In the genomic region with DNA sequence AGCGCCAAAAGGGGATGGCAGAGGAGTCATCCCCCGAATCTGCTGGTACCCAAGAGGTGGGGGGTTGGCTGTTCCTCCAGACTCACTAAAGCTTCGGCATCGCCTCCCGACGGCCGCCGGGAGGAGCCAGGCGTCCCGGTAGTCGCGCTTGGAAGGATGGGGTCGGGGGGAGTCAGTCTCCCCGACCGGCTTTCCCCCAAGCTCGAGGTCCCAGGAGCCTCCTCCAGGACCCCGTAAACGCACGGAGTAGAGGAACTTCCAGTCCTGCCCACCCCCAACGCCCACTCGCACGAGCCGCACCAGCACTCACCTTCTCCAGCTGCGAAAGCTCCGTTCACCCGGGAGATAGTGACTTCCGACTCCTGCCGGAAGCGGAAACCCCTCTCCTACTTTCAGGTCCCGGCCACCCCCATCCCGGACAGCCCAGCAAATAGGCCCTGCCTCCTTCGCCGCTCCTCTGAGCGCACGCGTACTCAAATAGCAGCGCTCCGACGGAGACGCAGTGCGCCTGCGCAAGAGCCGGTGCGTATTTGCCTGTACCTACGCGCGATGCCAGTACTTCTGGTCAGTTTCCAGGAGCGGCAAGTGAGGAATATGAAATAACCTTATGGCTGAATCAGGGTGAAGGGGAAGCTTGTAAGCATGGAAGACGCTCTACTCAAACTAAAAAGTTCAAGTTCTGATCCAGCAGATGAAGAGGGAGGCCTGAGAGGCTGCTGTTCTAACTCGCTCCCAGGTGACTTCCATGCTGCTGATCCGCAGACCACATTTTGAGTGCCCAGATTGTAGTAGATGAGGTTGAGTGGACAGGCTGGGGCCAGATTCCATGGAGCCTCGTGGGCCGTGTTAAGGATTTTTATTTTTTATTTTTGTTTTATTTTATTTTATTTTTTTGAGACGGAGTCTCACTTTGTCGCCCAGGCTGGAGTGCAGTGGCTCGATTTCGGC, we compare ENCODE assay signal across 1 cellular context.
A peak's percentile ranks its signal among the peaks of the same experiment; 100 is the strongest.
TF ChIP-seq lines count a peak whose summit lies in the region.

A gene (minus strand): TSS at position 350 of the 948 bp plus-strand sequence. CDS start 4,883 bp downstream, outside the sequence.

TF ChIP-seq in K562, 482 proteins besides CTCF, POLR2A, EP300 and RAD21 (continued from another document and continues in another):
- peak; percentile 74 for TF ChIP-seq RBBP5 (IDR thresholded peaks at IDR 0.05; ENCODE audit: borderline replicate concordance, insufficient read depth, low read length, poor library complexity, severe bottlenecking)
- TF ChIP-seq, protein P1, sequence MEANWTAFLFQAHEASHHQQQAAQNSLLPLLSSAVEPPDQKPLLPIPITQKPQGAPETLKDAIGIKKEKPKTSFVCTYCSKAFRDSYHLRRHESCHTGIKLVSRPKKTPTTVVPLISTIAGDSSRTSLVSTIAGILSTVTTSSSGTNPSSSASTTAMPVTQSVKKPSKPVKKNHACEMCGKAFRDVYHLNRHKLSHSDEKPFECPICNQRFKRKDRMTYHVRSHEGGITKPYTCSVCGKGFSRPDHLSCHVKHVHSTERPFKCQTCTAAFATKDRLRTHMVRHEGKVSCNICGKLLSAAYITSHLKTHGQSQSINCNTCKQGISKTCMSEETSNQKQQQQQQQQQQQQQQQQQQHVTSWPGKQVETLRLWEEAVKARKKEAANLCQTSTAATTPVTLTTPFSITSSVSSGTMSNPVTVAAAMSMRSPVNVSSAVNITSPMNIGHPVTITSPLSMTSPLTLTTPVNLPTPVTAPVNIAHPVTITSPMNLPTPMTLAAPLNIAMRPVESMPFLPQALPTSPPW (CRISPR knock-in tag; IDR thresholded peaks at IDR 0.05) = peak; percentile 70; the same call in 1 of the 2 replicates
- TF ChIP-seq PHF21A (IDR thresholded peaks at IDR 0.05; ENCODE audit: borderline replicate concordance, low read depth) = peak; percentile 81
- no peak for TF ChIP-seq ZNF146 (CRISPR knock-in tag; IDR thresholded peaks at IDR 0.05; ENCODE audit: unreplicated experiment)
- peak; percentile 83 for TF ChIP-seq KDM5B (IDR thresholded peaks at IDR 0.05; ENCODE audit: insufficient replicate concordance, low read depth, low read length)
- TF ChIP-seq, protein P2, sequence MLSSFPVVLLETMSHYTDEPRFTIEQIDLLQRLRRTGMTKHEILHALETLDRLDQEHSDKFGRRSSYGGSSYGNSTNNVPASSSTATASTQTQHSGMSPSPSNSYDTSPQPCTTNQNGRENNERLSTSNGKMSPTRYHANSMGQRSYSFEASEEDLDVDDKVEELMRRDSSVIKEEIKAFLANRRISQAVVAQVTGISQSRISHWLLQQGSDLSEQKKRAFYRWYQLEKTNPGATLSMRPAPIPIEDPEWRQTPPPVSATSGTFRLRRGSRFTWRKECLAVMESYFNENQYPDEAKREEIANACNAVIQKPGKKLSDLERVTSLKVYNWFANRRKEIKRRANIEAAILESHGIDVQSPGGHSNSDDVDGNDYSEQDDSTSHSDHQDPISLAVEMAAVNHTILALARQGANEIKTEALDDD (IDR thresholded peaks at IDR 0.05) = no peak
- peak; percentile 70 for TF ChIP-seq HDAC2 (IDR thresholded peaks at IDR 0.05)
- TF ChIP-seq TOE1 (IDR thresholded peaks at IDR 0.05; ENCODE audit: borderline replicate concordance) = no peak
- peak; percentile 54; the same call in 1 of the 2 replicates for TF ChIP-seq TOE1 (CRISPR knock-in tag; IDR thresholded peaks at IDR 0.05; ENCODE audit: borderline replicate concordance, low read depth)
- TF ChIP-seq, protein P3, sequence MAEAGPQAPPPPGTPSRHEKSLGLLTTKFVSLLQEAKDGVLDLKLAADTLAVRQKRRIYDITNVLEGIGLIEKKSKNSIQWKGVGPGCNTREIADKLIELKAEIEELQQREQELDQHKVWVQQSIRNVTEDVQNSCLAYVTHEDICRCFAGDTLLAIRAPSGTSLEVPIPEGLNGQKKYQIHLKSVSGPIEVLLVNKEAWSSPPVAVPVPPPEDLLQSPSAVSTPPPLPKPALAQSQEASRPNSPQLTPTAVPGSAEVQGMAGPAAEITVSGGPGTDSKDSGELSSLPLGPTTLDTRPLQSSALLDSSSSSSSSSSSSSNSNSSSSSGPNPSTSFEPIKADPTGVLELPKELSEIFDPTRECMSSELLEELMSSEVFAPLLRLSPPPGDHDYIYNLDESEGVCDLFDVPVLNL (CRISPR knock-in tag; IDR thresholded peaks at IDR 0.05; ENCODE audit: low read depth) = peak; percentile 63; the same call in 1 of the 2 replicates
- TF ChIP-seq ZNF3 (CRISPR knock-in tag; IDR thresholded peaks at IDR 0.05) = no peak
- TF ChIP-seq, protein P4, sequence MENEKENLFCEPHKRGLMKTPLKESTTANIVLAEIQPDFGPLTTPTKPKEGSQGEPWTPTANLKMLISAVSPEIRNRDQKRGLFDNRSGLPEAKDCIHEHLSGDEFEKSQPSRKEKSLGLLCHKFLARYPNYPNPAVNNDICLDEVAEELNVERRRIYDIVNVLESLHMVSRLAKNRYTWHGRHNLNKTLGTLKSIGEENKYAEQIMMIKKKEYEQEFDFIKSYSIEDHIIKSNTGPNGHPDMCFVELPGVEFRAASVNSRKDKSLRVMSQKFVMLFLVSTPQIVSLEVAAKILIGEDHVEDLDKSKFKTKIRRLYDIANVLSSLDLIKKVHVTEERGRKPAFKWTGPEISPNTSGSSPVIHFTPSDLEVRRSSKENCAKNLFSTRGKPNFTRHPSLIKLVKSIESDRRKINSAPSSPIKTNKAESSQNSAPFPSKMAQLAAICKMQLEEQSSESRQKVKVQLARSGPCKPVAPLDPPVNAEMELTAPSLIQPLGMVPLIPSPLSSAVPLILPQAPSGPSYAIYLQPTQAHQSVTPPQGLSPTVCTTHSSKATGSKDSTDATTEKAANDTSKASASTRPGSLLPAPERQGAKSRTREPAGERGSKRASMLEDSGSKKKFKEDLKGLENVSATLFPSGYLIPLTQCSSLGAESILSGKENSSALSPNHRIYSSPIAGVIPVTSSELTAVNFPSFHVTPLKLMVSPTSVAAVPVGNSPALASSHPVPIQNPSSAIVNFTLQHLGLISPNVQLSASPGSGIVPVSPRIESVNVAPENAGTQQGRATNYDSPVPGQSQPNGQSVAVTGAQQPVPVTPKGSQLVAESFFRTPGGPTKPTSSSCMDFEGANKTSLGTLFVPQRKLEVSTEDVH (IDR thresholded peaks at IDR 0.05; ENCODE audit: low read depth, partially characterized antibody) = peak; percentile 88
- no peak; the same call in 1 of the 2 replicates for TF ChIP-seq CREB1 (IDR thresholded peaks at IDR 0.05)
- 0 out of 2 replicates have a peak, but pooled peaks have one; percentile 38 for TF ChIP-seq CREB1 (CRISPR knock-in tag; IDR thresholded peaks at IDR 0.05)
- TF ChIP-seq, protein P5, sequence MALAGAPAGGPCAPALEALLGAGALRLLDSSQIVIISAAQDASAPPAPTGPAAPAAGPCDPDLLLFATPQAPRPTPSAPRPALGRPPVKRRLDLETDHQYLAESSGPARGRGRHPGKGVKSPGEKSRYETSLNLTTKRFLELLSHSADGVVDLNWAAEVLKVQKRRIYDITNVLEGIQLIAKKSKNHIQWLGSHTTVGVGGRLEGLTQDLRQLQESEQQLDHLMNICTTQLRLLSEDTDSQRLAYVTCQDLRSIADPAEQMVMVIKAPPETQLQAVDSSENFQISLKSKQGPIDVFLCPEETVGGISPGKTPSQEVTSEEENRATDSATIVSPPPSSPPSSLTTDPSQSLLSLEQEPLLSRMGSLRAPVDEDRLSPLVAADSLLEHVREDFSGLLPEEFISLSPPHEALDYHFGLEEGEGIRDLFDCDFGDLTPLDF (CRISPR knock-in tag; IDR thresholded peaks at IDR 0.05) = 0 out of 2 replicates have a peak, but pooled peaks have one; percentile 33
- peak; percentile 93 for TF ChIP-seq POLR2AphosphoS5 (IDR thresholded peaks at IDR 0.05; ENCODE audit: control insufficient read depth, insufficient read depth, low read depth, low read length)
- TF ChIP-seq SRSF7 (optimal IDR thresholded peaks at IDR 0.05; ENCODE audit: low read depth, low read length) = no peak
- no peak for TF ChIP-seq BRF1 (IDR thresholded peaks at IDR 0.05; ENCODE audit: borderline replicate concordance, extremely low read depth, insufficient read length)
- no peak for TF ChIP-seq ZNF134 (CRISPR knock-in tag; conservative IDR thresholded peaks at IDR 0.05)
- TF ChIP-seq CREBBP (IDR thresholded peaks at IDR 0.05; ENCODE audit: low read depth, low read length) = no peak
- TF ChIP-seq TRIM28 (IDR thresholded peaks at IDR 0.05) = no peak; the same call in 1 of the 2 replicates
- TF ChIP-seq, protein P6, sequence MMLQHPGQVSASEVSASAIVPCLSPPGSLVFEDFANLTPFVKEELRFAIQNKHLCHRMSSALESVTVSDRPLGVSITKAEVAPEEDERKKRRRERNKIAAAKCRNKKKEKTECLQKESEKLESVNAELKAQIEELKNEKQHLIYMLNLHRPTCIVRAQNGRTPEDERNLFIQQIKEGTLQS (IDR thresholded peaks at IDR 0.05) = no peak
- TF ChIP-seq, protein P6 (CRISPR knock-in tag; conservative IDR thresholded peaks at IDR 0.05) = no peak
- TF ChIP-seq HDGF (IDR thresholded peaks at IDR 0.05) = no peak
- TF ChIP-seq, protein P7, sequence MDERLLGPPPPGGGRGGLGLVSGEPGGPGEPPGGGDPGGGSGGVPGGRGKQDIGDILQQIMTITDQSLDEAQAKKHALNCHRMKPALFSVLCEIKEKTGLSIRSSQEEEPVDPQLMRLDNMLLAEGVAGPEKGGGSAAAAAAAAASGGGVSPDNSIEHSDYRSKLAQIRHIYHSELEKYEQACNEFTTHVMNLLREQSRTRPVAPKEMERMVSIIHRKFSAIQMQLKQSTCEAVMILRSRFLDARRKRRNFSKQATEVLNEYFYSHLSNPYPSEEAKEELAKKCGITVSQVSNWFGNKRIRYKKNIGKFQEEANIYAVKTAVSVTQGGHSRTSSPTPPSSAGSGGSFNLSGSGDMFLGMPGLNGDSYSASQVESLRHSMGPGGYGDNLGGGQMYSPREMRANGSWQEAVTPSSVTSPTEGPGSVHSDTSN (CRISPR knock-in tag; IDR thresholded peaks at IDR 0.05; ENCODE audit: low read depth) = no peak
- TF ChIP-seq, protein P7 (tag; conservative IDR thresholded peaks at IDR 0.05; ENCODE audit: low read depth) = no peak
- no peak for TF ChIP-seq EHMT2 (IDR thresholded peaks at IDR 0.05)
- no peak for TF ChIP-seq LARP7 (IDR thresholded peaks at IDR 0.05)
- TF ChIP-seq, protein P8, sequence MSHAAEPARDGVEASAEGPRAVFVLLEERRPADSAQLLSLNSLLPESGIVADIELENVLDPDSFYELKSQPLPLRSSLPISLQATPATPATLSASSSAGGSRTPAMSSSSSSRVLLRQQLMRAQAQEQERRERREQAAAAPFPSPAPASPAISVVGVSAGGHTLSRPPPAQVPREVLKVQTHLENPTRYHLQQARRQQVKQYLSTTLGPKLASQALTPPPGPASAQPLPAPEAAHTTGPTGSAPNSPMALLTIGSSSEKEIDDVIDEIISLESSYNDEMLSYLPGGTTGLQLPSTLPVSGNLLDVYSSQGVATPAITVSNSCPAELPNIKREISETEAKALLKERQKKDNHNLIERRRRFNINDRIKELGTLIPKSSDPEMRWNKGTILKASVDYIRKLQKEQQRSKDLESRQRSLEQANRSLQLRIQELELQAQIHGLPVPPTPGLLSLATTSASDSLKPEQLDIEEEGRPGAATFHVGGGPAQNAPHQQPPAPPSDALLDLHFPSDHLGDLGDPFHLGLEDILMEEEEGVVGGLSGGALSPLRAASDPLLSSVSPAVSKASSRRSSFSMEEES (CRISPR knock-in tag; IDR thresholded peaks at IDR 0.05) = no peak
- 0 out of 2 replicates have a peak, but pooled peaks have one; percentile 9 for TF ChIP-seq PTBP1 (IDR thresholded peaks at IDR 0.05; ENCODE audit: low read depth, low read length)
- no peak for TF ChIP-seq ARID2 (IDR thresholded peaks at IDR 0.05)
- TF ChIP-seq CEBPG (CRISPR knock-in tag; IDR thresholded peaks at IDR 0.05) = no peak
- TF ChIP-seq CEBPG (tag; conservative IDR thresholded peaks at IDR 0.05 in 1 of 2, IDR thresholded peaks at IDR 0.05 in 1 of 2) = no peak
- TF ChIP-seq, protein P9, sequence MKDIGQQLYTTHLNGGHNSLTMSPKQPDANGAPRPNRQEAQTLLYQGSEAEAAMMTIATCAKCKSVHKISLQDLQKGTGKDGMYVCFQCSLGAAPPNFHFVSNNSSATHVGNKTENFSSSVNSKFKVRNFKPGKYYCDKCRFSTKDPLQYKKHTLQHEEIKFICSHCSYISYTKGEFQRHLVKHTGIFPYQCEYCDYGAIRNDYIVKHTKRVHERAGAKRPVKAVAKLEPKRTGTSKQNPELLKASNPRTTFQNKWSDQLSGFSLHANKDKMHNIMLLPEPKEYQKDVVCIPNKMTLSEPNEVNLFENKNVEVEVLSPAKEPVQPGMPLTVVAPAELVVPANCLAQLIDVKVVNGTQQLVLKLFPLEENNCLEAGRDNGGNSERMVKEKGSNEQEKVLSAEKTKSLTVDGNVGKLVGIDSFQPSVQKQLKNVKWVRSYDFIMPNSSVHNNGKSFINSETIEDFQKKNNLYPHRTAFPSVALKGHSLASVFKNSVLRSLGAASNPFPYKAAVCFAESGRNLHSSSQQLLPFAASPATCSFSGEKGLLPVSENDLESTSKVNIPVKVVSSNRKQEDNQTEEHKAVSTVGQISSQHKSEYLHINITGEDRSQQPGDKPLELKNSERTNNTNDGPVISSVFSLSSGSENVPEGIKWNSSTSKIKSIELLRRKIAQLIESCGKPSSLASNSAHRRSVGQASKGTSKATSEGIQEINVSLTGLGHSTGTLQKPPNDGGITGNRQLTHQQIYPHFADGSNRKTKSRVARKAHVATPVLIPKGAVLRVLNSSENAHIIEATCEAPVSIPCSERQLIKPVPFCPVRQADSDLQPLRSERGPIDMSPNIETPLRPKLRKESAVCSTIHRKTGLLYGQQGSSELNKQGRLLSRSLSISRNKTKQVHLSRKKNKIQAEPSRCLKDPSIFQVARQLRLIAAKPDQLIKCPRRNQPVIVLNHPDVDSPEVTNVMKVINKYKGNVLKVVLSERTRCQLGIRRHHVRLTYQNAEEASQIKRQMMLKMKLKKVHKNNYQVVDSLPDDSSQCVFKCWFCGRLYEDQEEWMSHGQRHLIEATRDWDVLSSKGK (CRISPR knock-in tag; IDR thresholded peaks at IDR 0.05) = no peak
- no peak for TF ChIP-seq SNIP1 (IDR thresholded peaks at IDR 0.05; ENCODE audit: low read depth)
- TF ChIP-seq POLR3A (IDR thresholded peaks at IDR 0.05; ENCODE audit: borderline replicate concordance, extremely low read depth, insufficient read depth, insufficient read length) = no peak
- TF ChIP-seq KLF1 (tag; IDR thresholded peaks at IDR 0.05) = no peak
- no peak for TF ChIP-seq TBL1XR1 (IDR thresholded peaks at IDR 0.05; ENCODE audit: low read length in 2 of 2)
- no peak for TF ChIP-seq NFYB (IDR thresholded peaks at IDR 0.05; ENCODE audit: extremely low read depth, insufficient read length)
- no peak for TF ChIP-seq SRSF1 (IDR thresholded peaks at IDR 0.05; ENCODE audit: low read depth, low read length)
- no peak for TF ChIP-seq BRD9 (IDR thresholded peaks at IDR 0.05; ENCODE audit: low read depth, partially characterized antibody)
- peak; percentile 97 to 98 for TF ChIP-seq FOXA3 (CRISPR knock-in tag; conservative IDR thresholded peaks at IDR 0.05 in 1 of 2, IDR thresholded peaks at IDR 0.05 in 1 of 2)
